Comparison of ENCODE assay signal across 13 cellular contexts in the genomic region with DNA sequence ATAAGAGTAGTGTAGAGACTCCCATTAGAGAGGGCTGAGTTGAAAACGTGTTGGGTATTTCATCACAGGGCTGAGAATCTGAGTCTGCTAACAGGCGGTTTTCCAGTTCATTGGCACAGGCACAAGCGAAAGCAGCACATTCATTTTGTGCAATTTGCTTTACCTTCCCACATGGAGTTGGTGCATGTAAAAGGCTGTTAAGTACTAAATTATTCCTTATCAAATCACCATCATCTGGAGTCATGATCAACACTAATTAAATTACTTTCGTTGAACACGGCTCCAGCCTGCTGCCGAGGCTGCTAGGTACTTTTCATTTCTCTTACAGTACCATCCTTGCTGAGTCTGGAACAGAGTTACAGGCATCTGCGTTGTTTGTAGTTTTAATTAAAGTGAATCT. TPM values are rescaled to one million over a fixed set of nuclear protein-coding genes. Genes with fewer than 3 reads are reported as not detected.
DNase-seq lines count a peak whose midpoint lies in the region; ATAC-seq and TF ChIP-seq lines count a peak whose summit lies in the region.
"Had no signal": no experiment of that assay in that cellular context is flagged by ENCODE, and none has a peak within 500 bp of the region (broad histone marks: within the 10 kb centered on the region; RNA-seq: fewer than 3 reads in every experiment).

No MANE protein-coding gene starts in this region.

- H3K4me3 ChIP-seq in osteoblast (ENCODE audit: insufficient read depth, low read length): peak overlapping the region; percentile 48

- TF ChIP-seq CTCF in osteoblast (IDR thresholded peaks at IDR 0.05; ENCODE audit: extremely low read depth, low read depth, low read length): no peak

- peak overlapping the region; percentile 33 for H3K27ac ChIP-seq in osteoblast (ENCODE audit: low read depth, low read length)
- H3K27ac ChIP-seq: WERI-Rb-1 had no signal

- H3K27me3 ChIP-seq in osteoblast (ENCODE audit: insufficient read depth, low read length): no peaks in the 10 kb centered on the region

- H3K9me3 ChIP-seq in osteoblast (ENCODE audit: low read depth, low read length): no peaks in the 10 kb centered on the region

- H3K79me2 ChIP-seq in osteoblast (ENCODE audit: insufficient read depth, low read length): no peaks in the 10 kb centered on the region

- no peaks in the 10 kb centered on the region for H4K20me1 ChIP-seq in osteoblast (ENCODE audit: insufficient read depth, low read length)

- peak; percentile 86 for DNase-seq in G401 (ENCODE audit: low spot score)
- DNase-seq in NCI-H2171 (lab: John Stamatoyannopoulos, UW): peak; percentile 3
- DNase-seq in fibroblast of gingiva (ENCODE audit: low read depth): peak; percentile 58
- peak; percentile 10 for DNase-seq in osteoblast (ENCODE audit: insufficient read length, low spot score, missing footprints)
- DNase-seq in stimulated activated CD8-positive, alpha-beta memory T cell treated with anti-CD3 and anti-CD28 coated beads, Interleukin-4, amount 100 ng/mL, for 48 hours: no peak
- DNase-seq in stimulated activated naive CD4-positive, alpha-beta T cell treated with Interleukin-2 at 50 U/mL for 16 hours (lab: John Stamatoyannopoulos, UW): no peak
- DNase-seq: activated gamma-delta T cell, dermis blood vessel endothelial cell, MM.1S, natural killer cell, WERI-Rb-1 had no signal

- in situ Hi-C loops in G401 (cut with HindIII; ENCODE audit: low sequenced_read_pairs): no loop called here

- ATAC-seq in HG03521 (IDR thresholded peaks at IDR 0.05; ENCODE audit: unreplicated experiment) (no peak), GM21367 (IDR thresholded peaks at IDR 0.05; ENCODE audit: unreplicated experiment) (no peak)
- ATAC-seq: natural killer cell had no signal

- peak overlapping the region; percentile 49 for H2AFZ ChIP-seq in osteoblast (ENCODE audit: low read length)

- peak overlapping the region; percentile 77 for H3K4me2 ChIP-seq in osteoblast (ENCODE audit: insufficient read depth, low read length)

- H3K36me3 ChIP-seq in osteoblast (ENCODE audit: insufficient read depth, low read length): no peaks in the 10 kb centered on the region
- H3K36me3 ChIP-seq: WERI-Rb-1 had no signal

- peaks cover 13% of the 10 kb centered on the region for H3K4me1 ChIP-seq in osteoblast (ENCODE audit: insufficient read depth, low read length)

RNA-seq across cellular contexts. Expression of gene ETV1, which starts 43.8 kb away (rescaled TPM):
- 4.2 and 7.2 TPM in 2 replicates for total RNA-seq in G401 (2014; rRNA removed; shearing (Covaris generic))
- total RNA-seq in osteoblast: 15.9 and 22.4 TPM in 2 replicates

Comparison
In these comparisons a context has a peak if more than half of its experiments do, and no peak if none do; other contexts are left out.
1. DNase-seq: peak in G401 (single experiment), NCI-H2171 (single experiment), fibroblast of gingiva (single experiment) and osteoblast (single experiment); none in stimulated activated CD8-positive, alpha-beta memory T cell treated with anti-CD3 and anti-CD28 coated beads, Interleukin-4, amount 100 ng/mL, for 48 hours (single experiment) and stimulated activated naive CD4-positive, alpha-beta T cell treated with Interleukin-2 at 50 U/mL for 16 hours (single experiment).